8 cellular contexts compared by ENCODE assay signal in the genomic region with DNA sequence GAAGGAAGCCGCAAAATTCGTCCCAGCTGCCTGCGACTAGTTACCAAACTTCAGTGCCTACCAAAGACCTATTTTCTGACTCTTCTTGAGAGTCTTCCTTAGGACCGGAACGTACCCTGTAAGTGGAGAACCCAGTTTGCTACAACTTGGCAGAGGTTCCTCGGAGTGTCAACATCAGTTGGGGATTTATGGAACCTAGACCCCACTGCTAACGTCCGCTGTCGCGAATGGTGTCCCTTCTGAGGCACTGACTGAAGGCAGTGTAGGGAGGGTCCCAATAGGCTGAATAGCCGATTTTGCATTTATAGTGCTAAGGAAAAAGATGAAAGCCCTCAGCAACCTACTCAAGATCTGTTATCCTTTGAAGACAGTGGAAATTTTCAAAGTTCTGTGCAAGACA. TPM values are rescaled to one million over a fixed set of nuclear protein-coding genes. Genes with fewer than 3 reads are reported as not detected.
DNase-seq lines count a peak whose midpoint lies in the region; ATAC-seq and TF ChIP-seq lines count a peak whose summit lies in the region.

No MANE protein-coding gene starts in this region.

- H3K4me2 ChIP-seq in Karpas-422 (ENCODE audit: low read depth, low read length, poor library complexity, severe bottlenecking) (peak overlapping the region; percentile 86), neural cell (ENCODE audit: low read length) (no peak overlapping the region)

- no peak for TF ChIP-seq CTCF in BE2C (IDR thresholded peaks at IDR 0.05; ENCODE audit: low read depth, low read length)
- TF ChIP-seq CTCF in choroid plexus epithelial cell (conservative IDR thresholded peaks at IDR 0.05; ENCODE audit: low read depth, low read length) = no peak
- TF ChIP-seq CTCF in neural cell (IDR thresholded peaks at IDR 0.05; ENCODE audit: poor library complexity, severe bottlenecking) = no peak

- H3K27ac ChIP-seq in Karpas-422 (ENCODE audit: low read length) (peak overlapping the region; percentile 99), neural cell (ENCODE audit: low read length) (no peak overlapping the region)

- H3K9me3 ChIP-seq in BE2C = no peaks in the 10 kb centered on the region
- no peaks in the 10 kb centered on the region for H3K9me3 ChIP-seq in Karpas-422 (ENCODE audit: low read length)
- H3K9me3 ChIP-seq in neural cell (ENCODE audit: low read length) = no peaks in the 10 kb centered on the region

- H3K9me2 ChIP-seq in Karpas-422 (replicated peaks; ENCODE audit: insufficient read depth, low read length) = no peaks in the 10 kb centered on the region
- H3K9me2 ChIP-seq in neural cell (ENCODE audit: insufficient read depth, low read length) = no peaks in the 10 kb centered on the region

- H3K4me3 ChIP-seq in BE2C (ENCODE audit: low read depth, low read length) = peak overlapping the region; percentile 70
- peak overlapping the region; percentile 72 for H3K4me3 ChIP-seq in Karpas-422 (ENCODE audit: low read length)
- peak overlapping the region; percentile 87 for H3K4me3 ChIP-seq in choroid plexus epithelial cell (ENCODE audit: low read depth, low read length)
- H3K4me3 ChIP-seq in neural cell (ENCODE audit: low read length) = peak overlapping the region; percentile 92

- H2AFZ ChIP-seq in Karpas-422 (ENCODE audit: low read length) (no peak overlapping the region), neural cell (ENCODE audit: low read depth, low read length) (no peak overlapping the region)

- no peak for ATAC-seq in GM21723 (IDR thresholded peaks at IDR 0.05; ENCODE audit: unreplicated experiment)
- ATAC-seq in HG03108 (IDR thresholded peaks at IDR 0.05; ENCODE audit: unreplicated experiment) = no peak

- H3F3A ChIP-seq in neural cell (ENCODE audit: insufficient read depth, low read length, poor library complexity, severe bottlenecking) = peaks cover 7% of the 10 kb centered on the region

- no peak for TF ChIP-seq RAD21 in neural cell (conservative IDR thresholded peaks at IDR 0.05)

- H3K27me3 ChIP-seq in BE2C (no peaks in the 10 kb centered on the region), Karpas-422 (ENCODE audit: low read length) (no peaks in the 10 kb centered on the region), neural cell (ENCODE audit: insufficient read depth, low read depth, low read length) (peaks cover 21% of the 10 kb centered on the region)

- DNase-seq in BE2C (no peak), Karpas-422 (peak; percentile 87), choroid plexus epithelial cell (ENCODE audit: low read depth) (no peak), iPS-NIHi11 (ENCODE audit: low spot score) (no peak)
- DNase-seq in stimulated activated CD4-positive, alpha-beta T cell treated with anti-CD3 and anti-CD28 coated beads, Interleukin-2, amount 100 ng/mL, for 48 hours = no peak

- H3K79me2 ChIP-seq in Karpas-422 (ENCODE audit: low read length) (peaks cover 88% of the 10 kb centered on the region), neural cell (replicated peaks; ENCODE audit: insufficient read depth, low read length) (peaks cover 15% of the 10 kb centered on the region)

- no peak for TF ChIP-seq EP300 in neural cell (conservative IDR thresholded peaks at IDR 0.05; ENCODE audit: poor library complexity, severe bottlenecking)

- H3K36me3 ChIP-seq in BE2C (no peaks in the 10 kb centered on the region), Karpas-422 (ENCODE audit: insufficient read depth, low read length) (peaks cover 59% of the 10 kb centered on the region), neural cell (ENCODE audit: insufficient read depth, low read length) (no peaks in the 10 kb centered on the region)

- peak overlapping the region; percentile 84 for H3K9ac ChIP-seq in Karpas-422 (ENCODE audit: low read length)
- no peak overlapping the region for H3K9ac ChIP-seq in neural cell (ENCODE audit: low read length)

- H3K4me1 ChIP-seq in BE2C = peaks cover 3% of the 10 kb centered on the region
- H3K4me1 ChIP-seq in Karpas-422 (ENCODE audit: low read length) = peaks cover 63% of the 10 kb centered on the region

- H4K20me1 ChIP-seq in Karpas-422 (ENCODE audit: insufficient read depth, low read depth, low read length) (peaks cover 41% of the 10 kb centered on the region), neural cell (ENCODE audit: insufficient read depth) (no peaks in the 10 kb centered on the region)

TF ChIP-seq in neural cell, 6 proteins besides CTCF, POLR2A, EP300 and RAD21:
- TF ChIP-seq TAF1 (IDR thresholded peaks at IDR 0.05; ENCODE audit: low read depth) (no peak), POLR2AphosphoS5 (IDR thresholded peaks at IDR 0.05) (no peak), SMC3 (conservative IDR thresholded peaks at IDR 0.05; ENCODE audit: poor library complexity) (no peak), MXI1 (conservative IDR thresholded peaks at IDR 0.05; ENCODE audit: poor library complexity, severe bottlenecking) (no peak), EZH2 (IDR thresholded peaks at IDR 0.05; ENCODE audit: borderline replicate concordance, insufficient read depth, low read length, poor library complexity, severe bottlenecking) (no peak)
- TF ChIP-seq, protein P1, sequence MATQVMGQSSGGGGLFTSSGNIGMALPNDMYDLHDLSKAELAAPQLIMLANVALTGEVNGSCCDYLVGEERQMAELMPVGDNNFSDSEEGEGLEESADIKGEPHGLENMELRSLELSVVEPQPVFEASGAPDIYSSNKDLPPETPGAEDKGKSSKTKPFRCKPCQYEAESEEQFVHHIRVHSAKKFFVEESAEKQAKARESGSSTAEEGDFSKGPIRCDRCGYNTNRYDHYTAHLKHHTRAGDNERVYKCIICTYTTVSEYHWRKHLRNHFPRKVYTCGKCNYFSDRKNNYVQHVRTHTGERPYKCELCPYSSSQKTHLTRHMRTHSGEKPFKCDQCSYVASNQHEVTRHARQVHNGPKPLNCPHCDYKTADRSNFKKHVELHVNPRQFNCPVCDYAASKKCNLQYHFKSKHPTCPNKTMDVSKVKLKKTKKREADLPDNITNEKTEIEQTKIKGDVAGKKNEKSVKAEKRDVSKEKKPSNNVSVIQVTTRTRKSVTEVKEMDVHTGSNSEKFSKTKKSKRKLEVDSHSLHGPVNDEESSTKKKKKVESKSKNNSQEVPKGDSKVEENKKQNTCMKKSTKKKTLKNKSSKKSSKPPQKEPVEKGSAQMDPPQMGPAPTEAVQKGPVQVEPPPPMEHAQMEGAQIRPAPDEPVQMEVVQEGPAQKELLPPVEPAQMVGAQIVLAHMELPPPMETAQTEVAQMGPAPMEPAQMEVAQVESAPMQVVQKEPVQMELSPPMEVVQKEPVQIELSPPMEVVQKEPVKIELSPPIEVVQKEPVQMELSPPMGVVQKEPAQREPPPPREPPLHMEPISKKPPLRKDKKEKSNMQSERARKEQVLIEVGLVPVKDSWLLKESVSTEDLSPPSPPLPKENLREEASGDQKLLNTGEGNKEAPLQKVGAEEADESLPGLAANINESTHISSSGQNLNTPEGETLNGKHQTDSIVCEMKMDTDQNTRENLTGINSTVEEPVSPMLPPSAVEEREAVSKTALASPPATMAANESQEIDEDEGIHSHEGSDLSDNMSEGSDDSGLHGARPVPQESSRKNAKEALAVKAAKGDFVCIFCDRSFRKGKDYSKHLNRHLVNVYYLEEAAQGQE (IDR thresholded peaks at IDR 0.05; ENCODE audit: borderline replicate concordance) = no peak

RNA-seq across cellular contexts. Expression of a gene that starts 0.6 kb away (rescaled TPM):
- polyA plus RNA-seq in BE2C (2012; ENCODE audit: insufficient read depth, insufficient read length, low read depth) = 2.3 TPM
- total RNA-seq in Karpas-422 (2014; rRNA removed; shearing (Covaris generic); ENCODE audit: low replicate concordance) = 224 and 353 TPM in 2 replicates
- 0.30 and 0.67 TPM in 2 replicates for polyA plus RNA-seq in neural cell
- 0.73 and 1.7 TPM in 2 replicates for polyA minus RNA-seq in neural cell
